ENCODE assay signal across 1 cellular context in the genomic region with DNA sequence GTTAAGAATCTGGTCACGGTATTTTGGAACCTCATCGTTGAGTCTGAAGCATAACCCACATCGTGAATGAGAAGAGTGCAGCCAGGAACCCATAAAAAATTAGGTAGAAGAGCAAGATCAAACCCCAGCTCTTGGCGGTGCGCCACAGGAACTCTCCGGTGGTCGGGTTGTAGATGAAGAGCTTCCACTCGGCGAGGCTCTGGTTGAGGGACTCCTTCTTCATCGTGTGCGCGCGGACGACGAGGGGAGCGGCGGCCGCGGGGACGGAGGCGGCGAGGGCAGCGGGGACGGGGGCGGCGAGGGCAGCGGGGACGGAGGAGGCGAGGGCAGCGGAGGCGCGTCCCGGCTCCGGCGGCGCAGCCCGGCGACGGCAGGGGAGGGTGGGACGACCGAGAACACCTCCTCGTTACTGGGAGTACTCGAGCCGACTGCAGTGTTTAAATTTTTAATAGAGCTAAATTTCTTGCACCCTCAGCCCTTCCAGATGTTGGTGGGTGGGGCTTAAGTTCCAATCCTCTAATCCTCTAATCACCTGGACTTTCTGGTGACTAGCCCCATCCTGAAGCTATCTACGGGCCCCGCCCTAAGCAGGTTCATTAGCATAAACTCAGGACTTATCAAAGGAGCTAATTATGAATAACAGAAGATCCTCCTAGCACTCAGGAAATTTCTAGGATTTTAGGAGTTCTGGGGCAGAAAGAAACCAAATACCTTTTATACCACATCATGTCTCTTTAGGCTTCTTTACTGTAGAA.
TF ChIP-seq lines count a peak whose summit lies in the region.

No MANE protein-coding gene starts in this region.

TF ChIP-seq in HepG2, 621 proteins besides CTCF, POLR2A, EP300 and RAD21:
- TF ChIP-seq, protein P1, sequence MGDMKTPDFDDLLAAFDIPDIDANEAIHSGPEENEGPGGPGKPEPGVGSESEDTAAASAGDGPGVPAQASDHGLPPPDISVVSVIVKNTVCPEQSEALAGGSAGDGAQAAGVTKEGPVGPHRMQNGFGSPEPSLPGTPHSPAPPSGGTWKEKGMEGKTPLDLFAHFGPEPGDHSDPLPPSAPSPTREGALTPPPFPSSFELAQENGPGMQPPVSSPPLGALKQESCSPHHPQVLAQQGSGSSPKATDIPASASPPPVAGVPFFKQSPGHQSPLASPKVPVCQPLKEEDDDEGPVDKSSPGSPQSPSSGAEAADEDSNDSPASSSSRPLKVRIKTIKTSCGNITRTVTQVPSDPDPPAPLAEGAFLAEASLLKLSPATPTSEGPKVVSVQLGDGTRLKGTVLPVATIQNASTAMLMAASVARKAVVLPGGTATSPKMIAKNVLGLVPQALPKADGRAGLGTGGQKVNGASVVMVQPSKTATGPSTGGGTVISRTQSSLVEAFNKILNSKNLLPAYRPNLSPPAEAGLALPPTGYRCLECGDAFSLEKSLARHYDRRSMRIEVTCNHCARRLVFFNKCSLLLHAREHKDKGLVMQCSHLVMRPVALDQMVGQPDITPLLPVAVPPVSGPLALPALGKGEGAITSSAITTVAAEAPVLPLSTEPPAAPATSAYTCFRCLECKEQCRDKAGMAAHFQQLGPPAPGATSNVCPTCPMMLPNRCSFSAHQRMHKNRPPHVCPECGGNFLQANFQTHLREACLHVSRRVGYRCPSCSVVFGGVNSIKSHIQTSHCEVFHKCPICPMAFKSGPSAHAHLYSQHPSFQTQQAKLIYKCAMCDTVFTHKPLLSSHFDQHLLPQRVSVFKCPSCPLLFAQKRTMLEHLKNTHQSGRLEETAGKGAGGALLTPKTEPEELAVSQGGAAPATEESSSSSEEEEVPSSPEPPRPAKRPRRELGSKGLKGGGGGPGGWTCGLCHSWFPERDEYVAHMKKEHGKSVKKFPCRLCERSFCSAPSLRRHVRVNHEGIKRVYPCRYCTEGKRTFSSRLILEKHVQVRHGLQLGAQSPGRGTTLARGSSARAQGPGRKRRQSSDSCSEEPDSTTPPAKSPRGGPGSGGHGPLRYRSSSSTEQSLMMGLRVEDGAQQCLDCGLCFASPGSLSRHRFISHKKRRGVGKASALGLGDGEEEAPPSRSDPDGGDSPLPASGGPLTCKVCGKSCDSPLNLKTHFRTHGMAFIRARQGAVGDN (CRISPR knock-in tag; IDR thresholded peaks at IDR 0.05), result peak; percentile 37; the same call in 1 of the 2 replicates
- TF ChIP-seq EZH2 (conservative IDR thresholded peaks at IDR 0.05; ENCODE audit: low read depth, low read length) (0 out of 2 replicates have a peak, but pooled peaks have one; percentile 58), ZNF652 (CRISPR knock-in tag; IDR thresholded peaks at IDR 0.05; ENCODE audit: borderline replicate concordance, low read depth) (no peak)
